Comparison of ENCODE assay signal across 8 cellular contexts in the genomic region with DNA sequence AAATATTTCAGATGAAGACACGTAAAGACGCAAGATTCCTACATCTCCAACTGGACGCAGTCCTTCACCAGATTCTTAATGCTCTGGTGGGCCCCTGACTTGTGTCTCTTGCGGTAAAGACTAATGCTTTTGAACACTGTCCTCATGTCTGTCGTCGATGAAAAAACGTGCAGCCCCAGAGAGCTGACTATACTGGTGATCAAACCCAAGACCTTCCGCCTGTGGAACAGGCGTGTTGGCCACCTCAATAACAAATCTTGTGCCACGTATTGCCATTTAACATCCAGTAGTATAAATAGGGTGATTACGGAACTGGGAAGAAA. TPM values are rescaled to one million over a fixed set of nuclear protein-coding genes. Genes with fewer than 3 reads are reported as not detected.
DNase-seq lines count a peak whose midpoint lies in the region; ATAC-seq and TF ChIP-seq lines count a peak whose summit lies in the region.

No MANE protein-coding gene starts in this region.

- peak overlapping the region in 2 of 4 donors; percentile 20 to 45 for H3K27ac ChIP-seq in body of pancreas

- peak overlapping the region; percentile 79 for H3K4me3 Mint-ChIP-seq in activated T-helper 17 cell treated with anti-CD3 and anti-CD28 coated beads, Interleukin-2, amount 50 U/mL, for 72 hours

- peaks cover 31% of the 10 kb centered on the region for H3K36me3 Mint-ChIP-seq in activated T-helper 17 cell treated with anti-CD3 and anti-CD28 coated beads, Interleukin-2, amount 50 U/mL, for 72 hours (ENCODE audit: low read depth)

- H3K36me3 ChIP-seq in body of pancreas (replicated peaks in 1 of 2; ENCODE audit: insufficient read depth in 1 of 2, low read depth in 2 of 2) = no peaks in the 10 kb centered on the region

- H3K27ac Mint-ChIP-seq in activated T-helper 17 cell treated with anti-CD3 and anti-CD28 coated beads, Interleukin-2, amount 50 U/mL, for 72 hours = peak overlapping the region; percentile 92

- H3K9me3 Mint-ChIP-seq in activated T-helper 17 cell treated with anti-CD3 and anti-CD28 coated beads, Interleukin-2, amount 50 U/mL, for 72 hours = no peaks in the 10 kb centered on the region

- no peaks in the 10 kb centered on the region for H3K27me3 ChIP-seq in body of pancreas

- TF ChIP-seq POLR2A in body of pancreas (IDR thresholded peaks at IDR 0.05) = no peak

- TF ChIP-seq CTCF in LNCaP clone FGC (IDR thresholded peaks at IDR 0.05; ENCODE audit: control insufficient read depth, extremely low read depth, insufficient read depth) = no peak
- no peak for TF ChIP-seq CTCF in body of pancreas (IDR thresholded peaks at IDR 0.05)

- peak overlapping the region; percentile 54 for H3K4me3 ChIP-seq in LNCaP clone FGC (ENCODE audit: low read depth, low read length)
- no peak overlapping the region for H3K4me3 ChIP-seq in body of pancreas

- DNase-seq in activated CD4-positive, alpha-beta T cell treated with anti-CD3 and anti-CD28 coated beads for 48 hours = peak; percentile 42
- no peak for DNase-seq in activated CD4-positive, alpha-beta T cell treated with anti-CD3 and anti-CD28 coated beads for 1 hour
- DNase-seq in LNCaP clone FGC (ENCODE audit: low read depth) (no peak), left kidney (ENCODE audit: low read depth, low spot score) (peak; percentile 45), body of pancreas (no peak)

- peaks cover 32% of the 10 kb centered on the region for H3K4me1 Mint-ChIP-seq in activated T-helper 17 cell treated with anti-CD3 and anti-CD28 coated beads, Interleukin-2, amount 50 U/mL, for 72 hours

- intact Hi-C loops in body of pancreas (cut with DNase I) = no loop called here

- WGBS in body of pancreas, 2 donors = 14 to 22% methylated on average over 11 of the region's 11 CpGs

- peaks cover 21% of the 10 kb centered on the region for H3K4me1 ChIP-seq in body of pancreas

- H3K9me3 ChIP-seq in body of pancreas = no peaks in the 10 kb centered on the region

- no peaks in the 10 kb centered on the region for H3K27me3 Mint-ChIP-seq in activated T-helper 17 cell treated with anti-CD3 and anti-CD28 coated beads, Interleukin-2, amount 50 U/mL, for 72 hours

- ATAC-seq in activated T-helper 17 cell treated with anti-CD3 and anti-CD28 coated beads, Interleukin-2, amount 50 U/mL, for 72 hours (replicated peaks) = peak; percentile 13
- ATAC-seq in body of pancreas (no peak), GM21515 (IDR thresholded peaks at IDR 0.05; ENCODE audit: unreplicated experiment) (no peak), HG03159 (IDR thresholded peaks at IDR 0.05; ENCODE audit: unreplicated experiment) (no peak)

RNA-seq across cellular contexts. Expression of a gene that starts 45.5 kb away (rescaled TPM):
- not detected for total RNA-seq in activated T-helper 17 cell treated with anti-CD3 and anti-CD28 coated beads, Interleukin-2, amount 50 U/mL, for 72 hours
- not detected for total RNA-seq in body of pancreas

RNA-seq across cellular contexts. Expression of a gene that starts 53.5 kb away (rescaled TPM):
- not detected for total RNA-seq in activated T-helper 17 cell treated with anti-CD3 and anti-CD28 coated beads, Interleukin-2, amount 50 U/mL, for 72 hours
- not detected for total RNA-seq in body of pancreas

RNA-seq across cellular contexts. Expression of a gene that starts 58.7 kb away (rescaled TPM):
- 10 to 100 TPM; 31.0 to 33.0 TPM for total RNA-seq in activated T-helper 17 cell treated with anti-CD3 and anti-CD28 coated beads, Interleukin-2, amount 50 U/mL, for 72 hours
- total RNA-seq in body of pancreas = 10 to 100 TPM; 28.5 to 30.3 TPM

Comparison
In these comparisons a context has a peak if more than half of its experiments do, and no peak if none do; other contexts are left out.
1. DNase-seq: peak in activated CD4-positive, alpha-beta T cell treated with anti-CD3 and anti-CD28 coated beads for 48 hours (single experiment) and left kidney (single experiment); none in activated CD4-positive, alpha-beta T cell treated with anti-CD3 and anti-CD28 coated beads for 1 hour (single experiment), LNCaP clone FGC (single experiment) and body of pancreas (0 of 4).